24 cellular contexts compared by ENCODE assay signal in genomic region chr9:113515862-113516261, GRCh38. TPM values are rescaled to one million over a fixed set of nuclear protein-coding genes. Genes with fewer than 3 reads are reported as not detected.
DNase-seq lines count a peak whose midpoint lies in the region; ATAC-seq and TF ChIP-seq lines count a peak whose summit lies in the region.
"Had no signal": no experiment of that assay in that cellular context is flagged by ENCODE, and none has a peak within 500 bp of the region (broad histone marks: within the 10 kb centered on the region; RNA-seq: fewer than 3 reads in every experiment).

No MANE protein-coding gene starts in this region.

- CTCF ChIA-PET in CD4-positive, alpha-beta memory T cell (lab: Charles Lee; ENCODE audit: partially characterized antibody): interaction anchor here (0.9 to 3.1 kb wide), 3 partner anchors 63 to 73 kb away, joined by 3 to 23 read pairs (median 9); no protein-coding TSS in a partner anchor
- CTCF ChIA-PET in MCF 10A (lab: Yijun Ruan, JAX): no interaction called here

- H3K36me3 ChIP-seq in CD4-positive, alpha-beta memory T cell (ENCODE audit: insufficient read depth, low read length): no peaks in the 10 kb centered on the region
- H3K36me3 ChIP-seq in mucosa of rectum (ENCODE audit: control insufficient read depth in 2 of 2, insufficient read depth in 2 of 2, low read length in 2 of 2): peaks cover 12 to 13% of the 10 kb centered on the region in 2 donors

- ATAC-seq in central memory CD8-positive, alpha-beta T cell (replicated peaks; ENCODE audit: extremely low read depth, poor library complexity, severe bottlenecking): no peak
- ATAC-seq: lower lobe of right lung, PC-3 had no signal

- H3K36me3 Mint-ChIP-seq in CD4-positive, alpha-beta memory T cell: peaks cover 0 to 11% of the 10 kb centered on the region in 2 donors
- H3K36me3 Mint-ChIP-seq in central memory CD8-positive, alpha-beta T cell (ENCODE audit: insufficient read depth): peaks cover 10% of the 10 kb centered on the region
- H3K36me3 Mint-ChIP-seq in MCF 10A (ENCODE audit: insufficient read depth, unreplicated experiment): no peaks in the 10 kb centered on the region

- peak overlapping the region in 3 of 8 donors; percentile 21 to 83 (median 34) for H3K4me3 Mint-ChIP-seq in CD4-positive, alpha-beta memory T cell
- no peak overlapping the region for H3K4me3 Mint-ChIP-seq in central memory CD8-positive, alpha-beta T cell
- H3K4me3 Mint-ChIP-seq in MCF 10A (ENCODE audit: unreplicated experiment): no peak overlapping the region
- H3K4me3 Mint-ChIP-seq: activated CD4-positive, alpha-beta T cell treated with anti-CD3 and anti-CD28 coated beads, Interleukin-2, amount 10 ng/mL, durations not matched to agents 7 days and 5 days had no signal

- BruUV-seq in MCF 10A (replicated peaks; lab: Mats Ljungman, UMichigan): no TSS peak

- H3K4me3 ChIP-seq in CD4-positive, alpha-beta memory T cell (ENCODE audit: low read length in 2 of 2): no peak overlapping the region
- no peak overlapping the region for H3K4me3 ChIP-seq in mucosa of rectum (ENCODE audit: low read length in 2 of 2)
- H3K4me3 ChIP-seq: lower lobe of right lung had no signal

- H3K27me3 ChIP-seq in CD4-positive, alpha-beta memory T cell (ENCODE audit: insufficient read depth, low read length): no peaks in the 10 kb centered on the region
- H3K27me3 ChIP-seq in mucosa of rectum (ENCODE audit: control insufficient read depth in 2 of 2, insufficient read depth in 2 of 2, low read length in 2 of 2): no peaks in the 10 kb centered on the region

- peaks cover 96% of the 10 kb centered on the region for H3K4me1 ChIP-seq in CD4-positive, alpha-beta memory T cell (ENCODE audit: insufficient read depth, low read length)
- H3K4me1 ChIP-seq in mucosa of rectum (ENCODE audit: control insufficient read depth in 2 of 2, insufficient read depth in 2 of 2, low read length in 2 of 2): peaks cover 62 to 70% of the 10 kb centered on the region in 2 donors

- H3K27me3 Mint-ChIP-seq in CD4-positive, alpha-beta memory T cell: no peaks in the 10 kb centered on the region
- no peaks in the 10 kb centered on the region for H3K27me3 Mint-ChIP-seq in central memory CD8-positive, alpha-beta T cell
- H3K27me3 Mint-ChIP-seq in MCF 10A (ENCODE audit: insufficient read depth, unreplicated experiment): no peaks in the 10 kb centered on the region
- H3K27me3 Mint-ChIP-seq: activated CD4-positive, alpha-beta T cell treated with anti-CD3 and anti-CD28 coated beads, Interleukin-2, amount 10 ng/mL, durations not matched to agents 7 days and 5 days had no signal

- H3K9ac ChIP-seq in mucosa of rectum (ENCODE audit: low read depth in 1 of 2, low read length in 2 of 2): no peak overlapping the region

- TF ChIP-seq CTCF in MCF 10A (IDR thresholded peaks at IDR 0.05; ENCODE audit: unreplicated experiment): no peak

- no peak for DNase-seq in CD4-positive, alpha-beta memory T cell
- peak; percentile 58 for DNase-seq in ELR (ENCODE audit: low read depth)
- DNase-seq in central memory CD8-positive, alpha-beta T cell (ENCODE audit: low spot score in 2 of 2): no peak
- no peak for DNase-seq in dedifferentiated amniotic fluid mesenchymal stem cell (ENCODE audit: extremely low spot score)
- no peak for DNase-seq in retina
- no peak for DNase-seq in MCF 10A (ENCODE audit: unreplicated experiment)
- DNase-seq: activated CD4-positive, alpha-beta T cell treated with anti-CD3 and anti-CD28 coated beads, Interleukin-2, amount 10 ng/mL, durations not matched to agents 7 days and 5 days; activated CD8-positive, alpha-beta memory T cell treated with anti-CD3 and anti-CD28 coated beads, Interleukin-2, amount 50 U/mL, for 48 hours; activated gamma-delta T cell treated with Interleukin-2 at 50 U/mL for 16 hours; anterior cingulate cortex; COR-L47; foreskin melanocyte; H7; hippocampal formation; islet precursor cell; lower lobe of right lung; NCI-H1105 treated with DMSO at 0.1 percent for 48 hours; NCI-H2081 treated with DMSO at 0.1 percent for 48 hours; nucleus accumbens; PC-3; Right ventricle myocardium superior; stimulated activated CD4-positive, alpha-beta T cell treated with anti-CD3 and anti-CD28 coated beads, Interleukin-1b, Interleukin-23, amount 100 ng/mL, for 48 hours; stimulated activated naive CD4-positive, alpha-beta T cell had no signal

- peak overlapping the region in 6 of 7 donors; percentile 41 to 97 (median 75) for H3K27ac Mint-ChIP-seq in CD4-positive, alpha-beta memory T cell
- H3K27ac Mint-ChIP-seq in central memory CD8-positive, alpha-beta T cell (ENCODE audit: low read depth): peak overlapping the region; percentile 96
- no peak overlapping the region for H3K27ac Mint-ChIP-seq in MCF 10A (ENCODE audit: low read depth, unreplicated experiment)

- intact Hi-C loops in CD4-positive, alpha-beta memory T cell (cut with micrococcal nuclease): loop anchor here (2.0 kb wide), 1 partner anchor 105 kb away; the partner anchor contains the start of genes C9orf43 and POLE3
- intact Hi-C loops in MCF 10A (cut with micrococcal nuclease): no loop called here

- POLR2A ChIA-PET in CD4-positive, alpha-beta memory T cell (lab: Charles Lee; ENCODE audit: partially characterized antibody): interaction anchor here (16.5 kb wide), 1 partner anchor 65 kb away, joined by 342 read pairs; no protein-coding TSS in a partner anchor
- POLR2A ChIA-PET in MCF 10A (lab: Yijun Ruan, JAX): no interaction called here

- H3K4me1 Mint-ChIP-seq in CD4-positive, alpha-beta memory T cell: peaks cover 71 to 96% (median 85%) of the 10 kb centered on the region in 4 donors
- H3K4me1 Mint-ChIP-seq in central memory CD8-positive, alpha-beta T cell: peaks cover 90% of the 10 kb centered on the region
- H3K4me1 Mint-ChIP-seq in MCF 10A (ENCODE audit: insufficient read depth, unreplicated experiment): no peaks in the 10 kb centered on the region

- peaks cover 0 to 2% (median 0%) of the 10 kb centered on the region in 8 donors for H3K9me3 Mint-ChIP-seq in CD4-positive, alpha-beta memory T cell
- no peaks in the 10 kb centered on the region for H3K9me3 Mint-ChIP-seq in central memory CD8-positive, alpha-beta T cell
- no peaks in the 10 kb centered on the region for H3K9me3 Mint-ChIP-seq in MCF 10A (ENCODE audit: unreplicated experiment)
- H3K9me3 Mint-ChIP-seq: activated CD4-positive, alpha-beta T cell treated with anti-CD3 and anti-CD28 coated beads, Interleukin-2, amount 10 ng/mL, durations not matched to agents 7 days and 5 days had no signal

- no peak overlapping the region for H3K27ac ChIP-seq in CD4-positive, alpha-beta memory T cell (ENCODE audit: low read depth, low read length)
- peak overlapping the region; percentile 56 to 58 for H3K27ac ChIP-seq in mucosa of rectum (ENCODE audit: low read depth in 2 of 2, low read length in 2 of 2)
- H3K27ac ChIP-seq: lower lobe of right lung had no signal

- H3K9me3 ChIP-seq in CD4-positive, alpha-beta memory T cell (ENCODE audit: control insufficient read depth in 1 of 2, low read length in 2 of 2): no peaks in the 10 kb centered on the region
- no peaks in the 10 kb centered on the region for H3K9me3 ChIP-seq in mucosa of rectum (ENCODE audit: control insufficient read depth in 2 of 2, low read length in 2 of 2)
- H3K9me3 ChIP-seq: lower lobe of right lung had no signal

RNA-seq across cellular contexts. Expression of gene RGS3, which starts 52.3 kb away (rescaled TPM):
- total RNA-seq in CD4-positive, alpha-beta memory T cell: 10 to 100 TPM; 17.5 to 18.4 TPM
- polyA plus RNA-seq in CD4-positive, alpha-beta memory T cell: 10 to 100 TPM in 1 of 2 donors, 1 to 10 TPM in 1; 3.4 to 23.2 TPM
- 32.1 and 34.8 TPM in 2 replicates for total RNA-seq in MCF 10A (2022)
